8 cellular contexts compared by ENCODE assay signal in genomic region chr1:29033829-29034466, GRCh38.
A peak's percentile ranks its signal among the peaks of the same experiment; 100 is the strongest.
DNase-seq lines count a peak whose midpoint lies in the region; ATAC-seq and TF ChIP-seq lines count a peak whose summit lies in the region.

No MANE protein-coding gene starts in this region.

- 65 to 80% (median 76%) methylated on average over 1 of the region's 1 CpG for WGBS in spleen, 5 donors

- no peaks in the 10 kb centered on the region for H3K9me3 ChIP-seq in spleen

- DNase-seq in GM06990 (ENCODE audit: extremely low read depth, insufficient read length) (peak; percentile 4), NCI-H2029 (lab: John Stamatoyannopoulos, UW) (peak; percentile 33), left ventricle myocardium superior (no peak), spleen (no peak)

- H3K27me3 ChIP-seq in GM06990 (replicated peaks; ENCODE audit: control insufficient read depth, insufficient read depth, low read length) (no peaks in the 10 kb centered on the region), spleen (replicated peaks in 1 of 7) (no peaks in the 10 kb centered on the region)

- TF ChIP-seq POLR2A in spleen (IDR thresholded peaks at IDR 0.05), result no peak

- no peaks in the 10 kb centered on the region for H3K4me1 ChIP-seq in spleen

- TF ChIP-seq CTCF in 22Rv1 (IDR thresholded peaks at IDR 0.05) (peak; percentile 75), GM06990 (IDR thresholded peaks at IDR 0.05; ENCODE audit: insufficient read depth, low read length, poor library complexity, severe bottlenecking) (peak; percentile 40), spleen (IDR thresholded peaks at IDR 0.05 in 8 of 11, conservative IDR thresholded peaks at IDR 0.05 in 3 of 11) (peak; percentile 39 to 84 (median 71))

- H3K4me3 ChIP-seq in GM06990 (replicated peaks; ENCODE audit: low read depth, low read length) (no peak overlapping the region), spleen (no peak overlapping the region)

- H3K4me3 Mint-ChIP-seq in activated T-helper 17 cell treated with anti-CD3 and anti-CD28 coated beads, Interleukin-2, amount 50 U/mL, for 72 hours, result no peak overlapping the region

- H3K36me3 ChIP-seq in GM06990 (ENCODE audit: control insufficient read depth, insufficient read depth, low read length), result no peaks in the 10 kb centered on the region
- peaks cover 0 to 88% (median 34%) of the 10 kb centered on the region in 6 donors for H3K36me3 ChIP-seq in spleen

- H3K27ac ChIP-seq in 22Rv1 (no peak overlapping the region), spleen (no peak overlapping the region)

- H3K9me3 Mint-ChIP-seq in activated T-helper 17 cell treated with anti-CD3 and anti-CD28 coated beads, Interleukin-2, amount 50 U/mL, for 72 hours, result no peaks in the 10 kb centered on the region

- H3K4me1 Mint-ChIP-seq in activated T-helper 17 cell treated with anti-CD3 and anti-CD28 coated beads, Interleukin-2, amount 50 U/mL, for 72 hours, result no peaks in the 10 kb centered on the region

- peak; percentile 37 for ATAC-seq in activated T-helper 17 cell treated with anti-CD3 and anti-CD28 coated beads, Interleukin-2, amount 50 U/mL, for 72 hours (replicated peaks)
- ATAC-seq in left ventricle myocardium superior (peak; percentile 45), HG02798 (IDR thresholded peaks at IDR 0.05; ENCODE audit: poor library complexity, unreplicated experiment) (no peak), HG03354 (IDR thresholded peaks at IDR 0.05; ENCODE audit: poor library complexity, severe bottlenecking, unreplicated experiment) (no peak)

- H3K27ac Mint-ChIP-seq in activated T-helper 17 cell treated with anti-CD3 and anti-CD28 coated beads, Interleukin-2, amount 50 U/mL, for 72 hours, result peak overlapping the region; percentile 26

- no peaks in the 10 kb centered on the region for H3K27me3 Mint-ChIP-seq in activated T-helper 17 cell treated with anti-CD3 and anti-CD28 coated beads, Interleukin-2, amount 50 U/mL, for 72 hours

- intact Hi-C loops in left ventricle myocardium superior (cut with micrococcal nuclease) (loop anchor here (5.0 kb wide), 2 partner anchors 152 to 168 kb away; no protein-coding TSS in a partner anchor), spleen (cut with DNase I; ENCODE audit: low total_unique reads) (loop anchor here (2.0 to 10.0 kb wide), 2 partner anchors 151 to 171 kb away; no protein-coding TSS in a partner anchor)

- H3K36me3 Mint-ChIP-seq in activated T-helper 17 cell treated with anti-CD3 and anti-CD28 coated beads, Interleukin-2, amount 50 U/mL, for 72 hours (ENCODE audit: low read depth), result peaks cover 94% of the 10 kb centered on the region

Comparison
In these comparisons a context has a peak if more than half of its experiments do, and no peak if none do; other contexts are left out.
1. DNase-seq: peak in GM06990 (single experiment) and NCI-H2029 (single experiment); none in left ventricle myocardium superior (single experiment) and spleen (single experiment).
2. ATAC-seq: peak in activated T-helper 17 cell treated with anti-CD3 and anti-CD28 coated beads, Interleukin-2, amount 50 U/mL, for 72 hours (single experiment) and left ventricle myocardium superior (single experiment); none in HG02798 (single experiment) and HG03354 (single experiment).
3. Peak in every context shown above with its lines, with median percentiles within 50 percentile points of each other: CTCF ChIP-seq.